Comparison of ENCODE assay signal across 32 cellular contexts in genomic region chr17:32020943-32021617, GRCh38. TPM values are rescaled to one million over a fixed set of nuclear protein-coding genes. Genes with fewer than 3 reads are reported as not detected.
DNase-seq lines count a peak whose midpoint lies in the region; ATAC-seq and TF ChIP-seq lines count a peak whose summit lies in the region.
"Had no signal": no experiment of that assay in that cellular context is flagged by ENCODE, and none has a peak within 500 bp of the region (broad histone marks: within the 10 kb centered on the region; RNA-seq: fewer than 3 reads in every experiment).

No MANE protein-coding gene starts in this region.

- peak overlapping the region; percentile 34 to 55 for H3K27ac ChIP-seq in ascending aorta
- H3K27ac ChIP-seq: BLaER1, Peyer's patch, prostate gland, sigmoid colon, thyroid gland, vagina, VCaP had no signal

- peaks cover 19% of the 10 kb centered on the region for H3K36me3 Mint-ChIP-seq in activated T-helper 1 cell treated with anti-CD3 and anti-CD28 coated beads, Interleukin-12 subunit alpha, Interleukin-12 subunit beta, Interleukin-2, Interleukin-4 antibody, amounts not matched to agents 30 ng/mL and 10 ng/mL and 1 ng/mL, durations not matched to agents 14 hours and 24 hours and 36 hours (ENCODE audit: low read depth)

- peaks cover 3 to 19% of the 10 kb centered on the region in 2 donors for H3K36me3 ChIP-seq in ascending aorta
- H3K36me3 ChIP-seq: prostate gland, thyroid gland, vagina had no signal

- H3K27me3 ChIP-seq in ascending aorta = no peaks in the 10 kb centered on the region
- H3K27me3 ChIP-seq: BLaER1, Peyer's patch, sigmoid colon, thyroid gland, vagina had no signal

- no peaks in the 10 kb centered on the region for H3K9me3 Mint-ChIP-seq in activated T-helper 1 cell treated with anti-CD3 and anti-CD28 coated beads, Interleukin-12 subunit alpha, Interleukin-12 subunit beta, Interleukin-2, Interleukin-4 antibody, amounts not matched to agents 30 ng/mL and 10 ng/mL and 1 ng/mL, durations not matched to agents 14 hours and 24 hours and 36 hours
- H3K9me3 Mint-ChIP-seq: activated naive CD4-positive, alpha-beta T cell treated with anti-CD3 and anti-CD28 coated beads, Interleukin-2, amount 50 U/mL, for 24 hours; GM23338; mesothelial cell of epicardium; naive thymus-derived CD4-positive, alpha-beta T cell; stimulated activated naive CD8-positive, alpha-beta T cell treated with anti-CD3 and anti-CD28 coated beads, Interleukin-15, amount 100 ng/mL, for 72 hours had no signal

- H3K9me3 ChIP-seq in ascending aorta = no peaks in the 10 kb centered on the region
- H3K9me3 ChIP-seq: BLaER1, Peyer's patch, prostate gland, sigmoid colon, thyroid gland, vagina had no signal

- H3K27ac Mint-ChIP-seq in activated T-helper 1 cell treated with anti-CD3 and anti-CD28 coated beads, Interleukin-12 subunit alpha, Interleukin-12 subunit beta, Interleukin-2, Interleukin-4 antibody, amounts not matched to agents 30 ng/mL and 10 ng/mL and 1 ng/mL, durations not matched to agents 14 hours and 24 hours and 36 hours = no peak overlapping the region
- H3K27ac Mint-ChIP-seq: activated naive CD4-positive, alpha-beta T cell treated with anti-CD3 and anti-CD28 coated beads, Interleukin-2, amount 50 U/mL, for 24 hours; GM23338; mesothelial cell of epicardium; naive thymus-derived CD4-positive, alpha-beta T cell; stimulated activated naive CD8-positive, alpha-beta T cell treated with anti-CD3 and anti-CD28 coated beads, Interleukin-15, amount 100 ng/mL, for 72 hours had no signal

- H3K4me1 Mint-ChIP-seq in activated T-helper 1 cell treated with anti-CD3 and anti-CD28 coated beads, Interleukin-12 subunit alpha, Interleukin-12 subunit beta, Interleukin-2, Interleukin-4 antibody, amounts not matched to agents 30 ng/mL and 10 ng/mL and 1 ng/mL, durations not matched to agents 14 hours and 24 hours and 36 hours (ENCODE audit: low read depth) = peaks cover 24% of the 10 kb centered on the region
- H3K4me1 Mint-ChIP-seq: GM23338, mesothelial cell of epicardium had no signal

- no peak for ATAC-seq in GM19023 (IDR thresholded peaks at IDR 0.05; ENCODE audit: unreplicated experiment)
- ATAC-seq: left ventricle myocardium superior; naive thymus-derived CD4-positive, alpha-beta T cell; stimulated activated naive CD8-positive, alpha-beta T cell treated with anti-CD3 and anti-CD28 coated beads, Interleukin-15, amount 100 ng/mL, for 72 hours had no signal

- no peaks in the 10 kb centered on the region for H3K27me3 Mint-ChIP-seq in activated T-helper 1 cell treated with anti-CD3 and anti-CD28 coated beads, Interleukin-12 subunit alpha, Interleukin-12 subunit beta, Interleukin-2, Interleukin-4 antibody, amounts not matched to agents 30 ng/mL and 10 ng/mL and 1 ng/mL, durations not matched to agents 14 hours and 24 hours and 36 hours (ENCODE audit: insufficient read depth)
- H3K27me3 Mint-ChIP-seq: activated naive CD4-positive, alpha-beta T cell treated with anti-CD3 and anti-CD28 coated beads, Interleukin-2, amount 50 U/mL, for 24 hours; naive thymus-derived CD4-positive, alpha-beta T cell; stimulated activated naive CD8-positive, alpha-beta T cell treated with anti-CD3 and anti-CD28 coated beads, Interleukin-15, amount 100 ng/mL, for 72 hours had no signal

- intact Hi-C loops in ascending aorta (cut with DNase I) = no loop called here
- intact Hi-C loops in activated T-helper 1 cell treated with anti-CD3 and anti-CD28 coated beads, Interleukin-12 subunit alpha, Interleukin-12 subunit beta, Interleukin-2, Interleukin-4 antibody, amounts not matched to agents 30 ng/mL and 10 ng/mL and 1 ng/mL, durations not matched to agents 14 hours and 24 hours and 36 hours (cut with micrococcal nuclease) = loop anchor here (1.0 kb wide), 1 partner anchor 12 kb away; no protein-coding TSS in a partner anchor

- H3K4me3 ChIP-seq in AG10803 (ENCODE audit: low read length) = no peak overlapping the region
- H3K4me3 ChIP-seq in ascending aorta = no peak overlapping the region
- H3K4me3 ChIP-seq: BLaER1, GM23338, Peyer's patch, prostate gland, sigmoid colon, thyroid gland, vagina had no signal

- H3K4me1 ChIP-seq in ascending aorta = peaks cover 3 to 12% of the 10 kb centered on the region in 2 donors
- H3K4me1 ChIP-seq: Peyer's patch, prostate gland, thyroid gland, vagina had no signal

- TF ChIP-seq CTCF in AG10803 (conservative IDR thresholded peaks at IDR 0.05; ENCODE audit: low read length) (no peak), ascending aorta (IDR thresholded peaks at IDR 0.05) (no peak)

- no peak overlapping the region for H3K4me3 Mint-ChIP-seq in activated T-helper 1 cell treated with anti-CD3 and anti-CD28 coated beads, Interleukin-12 subunit alpha, Interleukin-12 subunit beta, Interleukin-2, Interleukin-4 antibody, amounts not matched to agents 30 ng/mL and 10 ng/mL and 1 ng/mL, durations not matched to agents 14 hours and 24 hours and 36 hours
- H3K4me3 Mint-ChIP-seq: activated naive CD4-positive, alpha-beta T cell treated with anti-CD3 and anti-CD28 coated beads, Interleukin-2, amount 50 U/mL, for 24 hours; GM23338; mesothelial cell of epicardium; stimulated activated naive CD8-positive, alpha-beta T cell treated with anti-CD3 and anti-CD28 coated beads, Interleukin-15, amount 100 ng/mL, for 72 hours had no signal

- DNase-seq in AG10803 (ENCODE audit: low read depth) = peak; percentile 23
- DNase-seq in EL = peak; percentile 83
- DNase-seq in ascending aorta (ENCODE audit: low spot score in 2 of 2) = no peak
- DNase-seq in left kidney (ENCODE audit: low read depth, low spot score) = peak; percentile 12
- DNase-seq in middle frontal gyrus (ENCODE audit: extremely low spot score, low spot score) = no peak
- DNase-seq in SKM-1 (lab: John Stamatoyannopoulos, UW; ENCODE audit: unreplicated experiment) = no peak
- DNase-seq in activated T-helper 1 cell treated with anti-CD3 and anti-CD28 coated beads, Interleukin-12 subunit alpha, Interleukin-12 subunit beta, Interleukin-2, Interleukin-4 antibody, amounts not matched to agents 30 ng/mL and 10 ng/mL and 1 ng/mL, durations not matched to agents 14 hours and 24 hours and 36 hours (ENCODE audit: low spot score) = no peak
- DNase-seq: activated CD4-positive, alpha-beta T cell treated with anti-CD3 and anti-CD28 coated beads for 4 hours; activated CD8-positive, alpha-beta memory T cell treated with anti-CD3 and anti-CD28 coated beads for 24 hours; activated T-cell treated with anti-CD3 and anti-CD28 coated beads for 4 hours; amniotic stem cell; left ventricle myocardium superior; naive thymus-derived CD4-positive, alpha-beta T cell; NCI-H1105; NCI-H2029; NCI-H345; Peyer's patch; SHP77 treated with DMSO at 0.1 percent for 48 hours; sigmoid colon; stimulated activated CD4-positive, alpha-beta T cell treated with anti-CD3 and anti-CD28 coated beads, Interleukin-12 subunit alpha, Interleukin-12 subunit beta, amount 100 ng/mL, for 4 hours; stimulated activated CD4-positive, alpha-beta T cell treated with anti-CD3 and anti-CD28 coated beads, Interleukin-2, amount 100 ng/mL, for 48 hours; stimulated activated naive CD8-positive, alpha-beta T cell treated with anti-CD3 and anti-CD28 coated beads, Interleukin-15, amount 100 ng/mL, for 72 hours; T1000; thyroid gland had no signal

RNA-seq across cellular contexts. Expression of gene LRRC37B, which starts 13.9 kb away (rescaled TPM):
- 0.75 TPM for total RNA-seq in ascending aorta
- total RNA-seq in activated T-helper 1 cell treated with anti-CD3 and anti-CD28 coated beads, Interleukin-12 subunit alpha, Interleukin-12 subunit beta, Interleukin-2, Interleukin-4 antibody, amounts not matched to agents 30 ng/mL and 10 ng/mL and 1 ng/mL, durations not matched to agents 14 hours and 24 hours and 36 hours = 16.7 and 22.7 TPM in 2 replicates

Comparison
In these comparisons a context has a peak if more than half of its experiments do, and no peak if none do; other contexts are left out.
1. DNase-seq: peak in AG10803 (single experiment), EL (single experiment) and left kidney (single experiment); none in ascending aorta (0 of 2), middle frontal gyrus (single experiment), SKM-1 (single experiment) and activated T-helper 1 cell treated with anti-CD3 and anti-CD28 coated beads, Interleukin-12 subunit alpha, Interleukin-12 subunit beta, Interleukin-2, Interleukin-4 antibody, amounts not matched to agents 30 ng/mL and 10 ng/mL and 1 ng/mL, durations not matched to agents 14 hours and 24 hours and 36 hours (single experiment).
2. RNA of gene LRRC37B, which starts 13.9 kb away (total RNA-seq): 16.7 to 22.7 TPM in activated T-helper 1 cell treated with anti-CD3 and anti-CD28 coated beads, Interleukin-12 subunit alpha, Interleukin-12 subunit beta, Interleukin-2, Interleukin-4 antibody, amounts not matched to agents 30 ng/mL and 10 ng/mL and 1 ng/mL, durations not matched to agents 14 hours and 24 hours and 36 hours; 0.75 TPM in ascending aorta (single experiment); every median in the first group is over 10 times any median in the second.